In the genomic region with DNA sequence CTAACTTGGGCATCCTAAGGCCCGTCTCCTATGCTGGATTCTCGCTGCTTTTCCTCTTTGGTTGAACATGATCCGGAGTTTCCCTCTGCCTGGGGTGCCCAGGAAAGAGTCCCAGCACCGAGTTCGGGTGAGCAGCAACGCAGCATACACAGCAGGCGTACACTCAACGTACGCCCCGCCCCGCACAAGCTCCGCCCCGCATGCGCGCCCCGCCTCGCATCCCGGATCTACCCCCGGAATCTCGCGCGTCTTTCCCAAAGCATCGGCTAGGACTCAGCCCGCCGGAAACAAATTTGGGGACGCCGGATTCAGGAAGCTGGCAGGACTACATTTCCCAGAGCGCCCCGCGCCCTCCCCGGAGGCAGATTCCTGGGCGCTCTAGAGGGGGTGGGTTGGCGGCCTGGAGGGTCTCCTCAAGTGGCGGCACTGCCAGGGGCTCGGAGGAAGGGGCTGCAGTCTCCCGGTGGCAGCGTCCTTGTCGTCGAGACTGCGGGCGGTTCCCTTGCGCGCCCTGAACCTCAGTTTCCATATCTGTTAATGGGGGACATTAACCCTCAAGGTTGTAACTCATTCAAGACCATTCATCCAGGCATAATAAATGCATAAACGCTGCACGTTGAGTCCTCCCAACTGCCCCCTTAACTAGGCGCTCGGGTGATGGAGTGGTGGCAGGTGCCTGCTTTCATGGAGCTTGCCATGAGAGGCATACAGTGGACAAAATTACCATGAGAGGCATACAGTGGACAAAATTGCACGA, we compare ENCODE assay signal across 8 cellular contexts. TPM values are rescaled to one million over a fixed set of nuclear protein-coding genes. Genes with fewer than 3 reads are reported as not detected.
DNase-seq lines count a peak whose midpoint lies in the region; ATAC-seq and TF ChIP-seq lines count a peak whose summit lies in the region.

No MANE protein-coding gene starts in this region.

- peak overlapping the region; percentile 72 for H3K4me3 ChIP-seq in lung

- H3K9me3 ChIP-seq in lung (ENCODE audit: control insufficient read depth in 2 of 2, insufficient read depth in 1 of 2, low read length in 1 of 2) = no peaks in the 10 kb centered on the region

- no peaks in the 10 kb centered on the region for H3K27me3 ChIP-seq in lung (ENCODE audit: control insufficient read depth, insufficient read depth)

- TF ChIP-seq CTCF in C4-2B (conservative IDR thresholded peaks at IDR 0.05) (no peak), lung (IDR thresholded peaks at IDR 0.05; ENCODE audit: control extremely low read depth, extremely low read depth) (no peak)

- ATAC-seq in GM19328 (IDR thresholded peaks at IDR 0.05; ENCODE audit: unreplicated experiment) = peak; percentile 55
- ATAC-seq in HG03521 (IDR thresholded peaks at IDR 0.05; ENCODE audit: unreplicated experiment) = peak; percentile 58
- ATAC-seq in lung (ENCODE audit: insufficient read depth, low FRiP score) = peak; percentile 97

- DNase-seq in NCI-H82 (lab: John Stamatoyannopoulos, UW) (peak; percentile 98), lung (ENCODE audit: low spot score) (peak; percentile 98)
- peak; percentile 45 to 68 for DNase-seq in activated CD8-positive, alpha-beta memory T cell treated with anti-CD3 and anti-CD28 coated beads for 1 hour (ENCODE audit: extremely low read depth in 1 of 2, low read depth in 1 of 2)
- DNase-seq in effector CD8-positive, alpha-beta T cell (lab: John Stamatoyannopoulos, UW) = peak; percentile 78
- DNase-seq in stimulated activated CD4-positive, alpha-beta T cell treated with anti-CD3 and anti-CD28 coated beads, TNF-alpha, amount 100 ng/mL, for 1 hour (ENCODE audit: low read depth in 3 of 3, low spot score in 1 of 3) = peak; percentile 41 to 82 (median 57)

- H3K36me3 ChIP-seq in lung (ENCODE audit: control insufficient read depth in 2 of 2, insufficient read depth in 2 of 2, low read length in 2 of 2) = peaks cover 0 to 10% of the 10 kb centered on the region in 2 donors

- peaks cover 4 to 15% of the 10 kb centered on the region in 2 donors for H3K4me1 ChIP-seq in lung (ENCODE audit: control insufficient read depth in 2 of 2, insufficient read depth in 2 of 2, low read length in 2 of 2)

- WGBS in lung, 2 donors = 5 to 7% methylated on average over 48 of the region's 48 CpGs

- peak overlapping the region; percentile 74 for H3K27ac ChIP-seq in C4-2B
- peak overlapping the region; percentile 91 to 93 for H3K27ac ChIP-seq in lung (ENCODE audit: low read depth in 1 of 2, low read length in 1 of 2)

RNA-seq across cellular contexts. Expression of a gene that starts 1.8 kb away (rescaled TPM):
- total RNA-seq in lung = 10 to 100 TPM; 13.7 to 14.6 TPM
- 10 to 100 TPM in 1 of 2 donors, 1 to 10 TPM in 1; 7.5 to 10.7 TPM for polyA plus RNA-seq in lung

RNA-seq across cellular contexts. Expression of a gene that starts 19.4 kb away (rescaled TPM):
- total RNA-seq in lung = not detected
- not detected for polyA plus RNA-seq in lung

RNA-seq across cellular contexts. Expression of a gene that starts 26.4 kb away (rescaled TPM):
- 10 to 100 TPM; 26.8 to 80.4 TPM for total RNA-seq in lung
- polyA plus RNA-seq in lung = 100 to 1,000 TPM; 114 to 324 TPM

RNA-seq across cellular contexts. Expression of a gene that starts 33.7 kb away (rescaled TPM):
- total RNA-seq in lung = 10 to 100 TPM; 14.6 to 37.1 TPM
- polyA plus RNA-seq in lung = 10 to 100 TPM; 28.4 to 32.6 TPM

RNA-seq across cellular contexts. Expression of a gene that starts 34.4 kb away (rescaled TPM):
- total RNA-seq in lung = 10 to 100 TPM in 1 of 2 donors, 1 to 10 TPM in 1; 5.1 to 11.3 TPM
- 1 to 10 TPM; 4.3 to 4.9 TPM for polyA plus RNA-seq in lung

Comparison
In these comparisons a context has a peak if more than half of its experiments do, and no peak if none do; other contexts are left out.
1. Peak in every context shown above with its lines: DNase-seq, ATAC-seq, H3K4me3 ChIP-seq and H3K27ac ChIP-seq.